8 cellular contexts compared by ENCODE assay signal in the genomic region with DNA sequence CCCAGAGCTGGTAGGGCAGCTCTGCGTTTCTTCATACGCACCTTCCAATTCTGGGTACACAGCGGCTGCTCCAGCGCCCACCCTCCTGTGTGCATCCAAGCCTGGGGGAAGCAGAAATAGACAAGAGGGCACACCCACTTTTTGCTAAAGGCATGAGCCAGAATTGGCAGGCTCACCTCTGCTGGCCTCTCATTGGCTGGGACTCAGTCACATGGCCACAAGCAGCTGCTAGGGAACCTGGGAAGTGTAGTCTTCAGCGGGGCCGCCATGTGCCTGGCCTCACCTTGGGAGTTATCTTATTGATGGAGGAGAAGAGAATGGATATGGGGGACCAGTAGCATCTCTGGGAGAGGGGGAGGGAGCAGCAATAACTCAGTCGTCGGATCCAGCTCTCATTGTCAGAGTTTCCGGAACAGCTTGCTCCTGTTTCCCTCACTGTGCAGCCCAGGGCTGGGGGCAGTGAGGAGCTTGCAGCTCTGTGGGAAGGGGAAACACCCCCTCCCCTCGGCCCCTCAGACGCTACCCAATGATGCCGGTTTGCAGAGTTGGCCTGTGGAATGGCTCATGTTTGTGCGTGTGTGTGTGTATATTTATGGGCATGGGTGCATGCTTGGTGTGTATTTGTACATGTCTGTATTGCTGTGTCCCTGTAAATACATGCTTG. TPM values are rescaled to one million over a fixed set of nuclear protein-coding genes. Genes with fewer than 3 reads are reported as not detected.
DNase-seq lines count a peak whose midpoint lies in the region; ATAC-seq, FAIRE-seq and TF ChIP-seq lines count a peak whose summit lies in the region.

No MANE protein-coding gene starts in this region.

- DNase-seq in A549 (ENCODE audit: low read depth in 1 of 2, low spot score in 1 of 2), result peak; percentile 74 to 87
- peak; percentile 99 for DNase-seq in GM19240 (ENCODE audit: insufficient read length, low spot score)
- peak; percentile 65 for DNase-seq in IMR-90
- peak; percentile 83 for DNase-seq in RKO (ENCODE audit: low spot score)
- peak; percentile 78 for DNase-seq in activated T-cell treated with anti-CD3 and anti-CD28 coated beads, Interleukin-2, amount 50 U/mL, for 24 hours
- peak; percentile 75 for DNase-seq in fibroblast of mammary gland (ENCODE audit: low read depth)
- peak; percentile 56 for DNase-seq in neuronal stem cell (ENCODE audit: low spot score)

- peak overlapping the region; percentile 23 for H3K27ac Mint-ChIP-seq in activated T-cell treated with anti-CD3 and anti-CD28 coated beads, Interleukin-2, amount 50 U/mL, for 24 hours

- no peak overlapping the region for H2BK5ac ChIP-seq in IMR-90 (ENCODE audit: low read depth, low read length, poor library complexity, severe bottlenecking)
- H2BK5ac ChIP-seq in neuronal stem cell (ENCODE audit: low read length), result no peak overlapping the region

- H4K91ac ChIP-seq in IMR-90 (ENCODE audit: insufficient read depth, low read depth, low read length) (no peak overlapping the region), neuronal stem cell (ENCODE audit: low read depth, low read length, poor library complexity) (no peak overlapping the region)

- peaks cover 12% of the 10 kb centered on the region; the same call in 1 of the 2 replicates for H4K20me1 ChIP-seq in IMR-90 (ENCODE audit: insufficient read depth, low read length)

- H2BK120ac ChIP-seq in IMR-90 (ENCODE audit: low read depth, low read length) (no peak overlapping the region), neuronal stem cell (ENCODE audit: low read depth, low read length) (no peak overlapping the region)

- H2AK9ac ChIP-seq in IMR-90 (replicated peaks; ENCODE audit: low read depth, low read length, poor library complexity), result peak overlapping the region; percentile 81

- no peak for TF ChIP-seq CTCF in A549 (IDR thresholded peaks at IDR 0.05)
- TF ChIP-seq CTCF in IMR-90 (conservative IDR thresholded peaks at IDR 0.05; ENCODE audit: low read depth, low read length), result no peak
- TF ChIP-seq CTCF in fibroblast of mammary gland (conservative IDR thresholded peaks at IDR 0.05; ENCODE audit: control insufficient read depth, insufficient read depth, low read depth, low read length), result no peak

- TF ChIP-seq POLR2A in A549 (IDR thresholded peaks at IDR 0.05; ENCODE audit: low read length) (no peak), IMR-90 (IDR thresholded peaks at IDR 0.05; ENCODE audit: low read depth, low read length) (no peak)

- no peak overlapping the region for H2BK15ac ChIP-seq in IMR-90 (ENCODE audit: low read depth, low read length)
- H2BK15ac ChIP-seq in neuronal stem cell (ENCODE audit: low read length), result no peak overlapping the region

- no peaks in the 10 kb centered on the region for H3K36me3 Mint-ChIP-seq in activated T-cell treated with anti-CD3 and anti-CD28 coated beads, Interleukin-2, amount 50 U/mL, for 24 hours (ENCODE audit: low read depth)

- no peaks in the 10 kb centered on the region for H3K9me3 Mint-ChIP-seq in activated T-cell treated with anti-CD3 and anti-CD28 coated beads, Interleukin-2, amount 50 U/mL, for 24 hours

- CTCF ChIA-PET in A549 (lab: Yijun Ruan, JAX), result interaction anchor here (1.0 to 6.7 kb wide), 8 partner anchors 17 to 535 kb away, joined by 3 to 80 read pairs (median 4); partner anchors contain the start of gene RPS19BP1
- CTCF ChIA-PET in IMR-90 (lab: Yijun Ruan, JAX), result no interaction called here

- no peak for TF ChIP-seq RAD21 in A549 (conservative IDR thresholded peaks at IDR 0.05 in 1 of 2, IDR thresholded peaks at IDR 0.05 in 1 of 2)
- TF ChIP-seq RAD21 in IMR-90 (IDR thresholded peaks at IDR 0.05; ENCODE audit: low read length), result no peak

- no peak for TF ChIP-seq EP300 in A549 (IDR thresholded peaks at IDR 0.05)

- POLR2A ChIA-PET in A549 (lab: Yijun Ruan, JAX) (interaction anchor here (1.2 to 1.4 kb wide), 2 partner anchors 12 to 30 kb away, joined by 3 to 4 read pairs; partner anchors contain the start of genes ATF4 and MIEF1), IMR-90 (lab: Charles Lee; ENCODE audit: unreplicated experiment) (no interaction called here)

- BruUV-seq in IMR-90 (replicated peaks; lab: Mats Ljungman, UMichigan), result no TSS peak

- H3K9me3 ChIP-seq in A549 (no peaks in the 10 kb centered on the region), IMR-90 (ENCODE audit: control insufficient read depth, insufficient read depth, low read length) (no peaks in the 10 kb centered on the region), neuronal stem cell (replicated peaks in 1 of 2; ENCODE audit: control insufficient read depth in 2 of 2, insufficient read depth in 1 of 2, low read depth in 1 of 2, low read length in 2 of 2) (no peaks in the 10 kb centered on the region)

- H3K14ac ChIP-seq in IMR-90 (replicated peaks; ENCODE audit: low read depth, low read length) (no peak overlapping the region), neuronal stem cell (ENCODE audit: low read length) (no peak overlapping the region)

- H3K79me1 ChIP-seq in IMR-90 (ENCODE audit: low read depth in 1 of 2, low read length in 2 of 2) (peaks cover 0 to 6% of the 10 kb centered on the region in 2 experiments; a peak in 1 of 4 replicates), neuronal stem cell (ENCODE audit: low read depth, low read length) (peaks cover 1% of the 10 kb centered on the region)

- H3K27me3 Mint-ChIP-seq in activated T-cell treated with anti-CD3 and anti-CD28 coated beads, Interleukin-2, amount 50 U/mL, for 24 hours, result no peaks in the 10 kb centered on the region

- no peak overlapping the region for H2BK12ac ChIP-seq in neuronal stem cell (ENCODE audit: low read length)

- peaks cover 18% of the 10 kb centered on the region for H3K9me1 ChIP-seq in IMR-90 (ENCODE audit: insufficient read depth, low read length)

- H2AK5ac ChIP-seq in IMR-90 (ENCODE audit: low read depth, low read length) (peak overlapping the region; percentile 15; the same call in 1 of the 2 replicates), neuronal stem cell (ENCODE audit: low read depth, low read length) (no peak overlapping the region)

- H3K23ac ChIP-seq in IMR-90 (ENCODE audit: low read depth, low read length), result no peak overlapping the region
- H3K23ac ChIP-seq in neuronal stem cell (ENCODE audit: low read depth, low read length, poor library complexity), result no peak overlapping the region

- no peaks in the 10 kb centered on the region for H3K36me3 ChIP-seq in IMR-90 (ENCODE audit: control insufficient read depth, insufficient read depth, low read length)
- H3K36me3 ChIP-seq in neuronal stem cell (replicated peaks in 1 of 2; ENCODE audit: control insufficient read depth in 2 of 2, insufficient read depth in 2 of 2, low read length in 2 of 2), result peaks cover 0 to 16% of the 10 kb centered on the region in 2 donors

- H2BK20ac ChIP-seq in IMR-90 (ENCODE audit: low read depth, low read length), result no peak overlapping the region

- FAIRE-seq in A549 (lab: Jason Lieb, UNC), result peak; percentile 39

- ATAC-seq in A549 (peak; percentile 88 to 96), IMR-90 (ENCODE audit: low read depth) (peak; percentile 79)

- no peak overlapping the region for H3K56ac ChIP-seq in IMR-90 (ENCODE audit: extremely low read depth, insufficient read depth, low read length)

- H4K5ac ChIP-seq in IMR-90 (ENCODE audit: low read depth, low read length), result no peak overlapping the region

- in situ Hi-C loops in IMR-90 (cut with MboI; ENCODE audit: low sequenced_read_pairs), result no loop called here

- H3K27me3 ChIP-seq in IMR-90 (ENCODE audit: control insufficient read depth, insufficient read depth, low read length) (no peaks in the 10 kb centered on the region), neuronal stem cell (ENCODE audit: control insufficient read depth in 3 of 3, insufficient read depth in 3 of 3, low read depth in 1 of 3, low read length in 3 of 3) (no peaks in the 10 kb centered on the region)

- H3K9ac ChIP-seq in IMR-90 (ENCODE audit: low read depth, low read length) (no peak overlapping the region), neuronal stem cell (ENCODE audit: low read depth, low read length, poor library complexity) (no peak overlapping the region)

- H3K4me1 ChIP-seq in A549 (no peaks in the 10 kb centered on the region), IMR-90 (ENCODE audit: control insufficient read depth, insufficient read depth, low read length) (peaks cover 8% of the 10 kb centered on the region), neuronal stem cell (ENCODE audit: control insufficient read depth in 2 of 2, insufficient read depth in 1 of 2, low read depth in 1 of 2, low read length in 2 of 2) (peaks cover 0 to 2% of the 10 kb centered on the region in 2 donors)

- WGBS in A549 (ENCODE audit: missing lambda C conversion rate), result 32% methylated on average over 10 of the region's 13 CpGs
- WGBS in IMR-90 (ENCODE audit: extremely low coverage in 2 of 2, insufficient read length in 1 of 2), 2 experiments, result 57% methylated on average over 5 of the region's 13 CpGs; no CpG with 5 or more reads in 1 of the 2 experiments
- no CpG with 5 or more reads among the region's 13 CpGs for WGBS in neuronal stem cell (ENCODE audit: extremely low coverage in 2 of 2, insufficient read length in 2 of 2, insufficient replicate concordance in 1 of 2), 2 donors

- no peak overlapping the region for H3K4me3 ChIP-seq in A549
- H3K4me3 ChIP-seq in IMR-90 (ENCODE audit: insufficient read depth, low read depth, low read length), result no peak overlapping the region
- no peak overlapping the region for H3K4me3 ChIP-seq in fibroblast of mammary gland (ENCODE audit: control insufficient read depth, low read depth, low read length)
- no peak overlapping the region for H3K4me3 ChIP-seq in neuronal stem cell (ENCODE audit: low read length in 2 of 2)

- dilution Hi-C loops in IMR-90 (cut with HindIII; ENCODE audit: low sequenced_read_pairs, unreplicated experiment), result no loop called here

- peaks cover 9% of the 10 kb centered on the region for H3K4me1 Mint-ChIP-seq in activated T-cell treated with anti-CD3 and anti-CD28 coated beads, Interleukin-2, amount 50 U/mL, for 24 hours (ENCODE audit: low read depth)

- H3K4me3 Mint-ChIP-seq in activated T-cell treated with anti-CD3 and anti-CD28 coated beads, Interleukin-2, amount 50 U/mL, for 24 hours, result no peak overlapping the region

- H3K27ac ChIP-seq in A549 (no peak overlapping the region), IMR-90 (ENCODE audit: insufficient read depth, low read length) (no peak overlapping the region), neuronal stem cell (replicated peaks; ENCODE audit: low read length) (no peak overlapping the region), temporal lobe (ENCODE audit: low read depth, low read length) (peak overlapping the region; percentile 66)

- H3K18ac ChIP-seq in IMR-90 (ENCODE audit: low read depth, low read length) (no peak overlapping the region), neuronal stem cell (ENCODE audit: low read length) (no peak overlapping the region)

- peak overlapping the region; percentile 85 for H2AFZ ChIP-seq in IMR-90 (replicated peaks; ENCODE audit: low read length, poor library complexity)
- peak overlapping the region; percentile 51 for H2AFZ ChIP-seq in neuronal stem cell (ENCODE audit: low read length)

- H3K4ac ChIP-seq in IMR-90 (ENCODE audit: low read depth, low read length) (no peak overlapping the region), neuronal stem cell (ENCODE audit: low read length) (no peak overlapping the region)

- intact Hi-C loops in IMR-90 (cut with micrococcal nuclease), result loop anchor here (10.0 kb wide), 2 partner anchors 55 to 315 kb away; no protein-coding TSS in a partner anchor

- H3K4me2 ChIP-seq in A549 (no peak overlapping the region), IMR-90 (ENCODE audit: low read depth, low read length) (no peak overlapping the region), neuronal stem cell (ENCODE audit: insufficient read depth, low read length, poor library complexity, severe bottlenecking) (no peak overlapping the region)

- H4K8ac ChIP-seq in IMR-90 (ENCODE audit: low read depth in 2 of 2, low read length in 2 of 2) (peak overlapping the region in 1 of 2 experiments; percentile 57; a peak in 2 of 4 replicates), neuronal stem cell (ENCODE audit: low read depth, low read length) (peak overlapping the region; percentile 7)

RNA-seq across cellular contexts. Expression of gene MIEF1, which starts 11.8 kb away (rescaled TPM):
- 19.8 and 20.5 TPM in 2 replicates for polyA plus RNA-seq in A549 (2011; rRNA removed)
- 13.3 and 16.3 TPM in 2 replicates for polyA plus RNA-seq in A549 (2012; cell fraction: cytosol; rRNA removed)
- polyA plus RNA-seq in A549 (2012; cell fraction: nucleus; rRNA removed), result 14.2 and 14.7 TPM in 2 replicates
- polyA plus RNA-seq in A549 (2017; fragmentation: RNase III; extraction: RNeasy Plus Mini Kit Qiagen cat#74134 plus additional on column Dnase treatment), result 18.8 to 19.9 TPM (median 19.3 TPM) in 3 replicates
- 26.4 TPM in 2 replicates for polyA minus RNA-seq in A549 (2011; rRNA and poly(A)+ RNA removed)
- 9.7 and 12.2 TPM in 2 replicates for total RNA-seq in IMR-90 (2012; rRNA removed)
- 15.0 and 16.9 TPM in 2 replicates for polyA plus RNA-seq in IMR-90 (2012; rRNA removed)
- 9.7 and 13.5 TPM in 2 replicates for polyA plus RNA-seq in IMR-90 (2012; cell fraction: cytosol; rRNA removed)
- 8.6 and 12.3 TPM in 2 replicates for polyA plus RNA-seq in IMR-90 (2012; cell fraction: nucleus; rRNA removed; ENCODE audit: low replicate concordance)
- polyA plus RNA-seq in neuronal stem cell (2013, experiment 1 of 2), result 27.3 TPM
- polyA plus RNA-seq in neuronal stem cell (2013, experiment 2 of 2), result 27.0 TPM
- 17.5 TPM for total RNA-seq in temporal lobe

RNA-seq across cellular contexts. Expression of gene ATF4, which starts 30.1 kb away (rescaled TPM):
- 557 and 593 TPM in 2 replicates for polyA plus RNA-seq in A549 (2011; rRNA removed)
- 431 and 472 TPM in 2 replicates for polyA plus RNA-seq in A549 (2012; cell fraction: cytosol; rRNA removed)
- polyA plus RNA-seq in A549 (2012; cell fraction: nucleus; rRNA removed), result 207 and 345 TPM in 2 replicates
- 242 to 249 TPM (median 242 TPM) in 3 replicates for polyA plus RNA-seq in A549 (2017; fragmentation: RNase III; extraction: RNeasy Plus Mini Kit Qiagen cat#74134 plus additional on column Dnase treatment)
- polyA minus RNA-seq in A549 (2011; rRNA and poly(A)+ RNA removed), result 170 and 220 TPM in 2 replicates
- total RNA-seq in IMR-90 (2012; rRNA removed), result 136 and 148 TPM in 2 replicates
- 662 and 949 TPM in 2 replicates for polyA plus RNA-seq in IMR-90 (2012; rRNA removed)
- 533 and 881 TPM in 2 replicates for polyA plus RNA-seq in IMR-90 (2012; cell fraction: cytosol; rRNA removed)
- 1,013 and 1,510 TPM in 2 replicates for polyA plus RNA-seq in IMR-90 (2012; cell fraction: nucleus; rRNA removed; ENCODE audit: low replicate concordance)
- polyA plus RNA-seq in neuronal stem cell (2013, experiment 1 of 2), result 261 TPM
- polyA plus RNA-seq in neuronal stem cell (2013, experiment 2 of 2), result 254 TPM
- total RNA-seq in temporal lobe, result 72.0 TPM

RNA-seq across cellular contexts. Expression of gene MGAT3, which starts 33.5 kb away (rescaled TPM):
- 0.62 and 0.65 TPM in 2 replicates for polyA plus RNA-seq in A549 (2011; rRNA removed)
- 0.63 and 1.1 TPM in 2 replicates for polyA plus RNA-seq in A549 (2012; cell fraction: cytosol; rRNA removed)
- polyA plus RNA-seq in A549 (2012; cell fraction: nucleus; rRNA removed), result 0.95 and 0.98 TPM in 2 replicates
- polyA plus RNA-seq in A549 (2017; fragmentation: RNase III; extraction: RNeasy Plus Mini Kit Qiagen cat#74134 plus additional on column Dnase treatment), result 0.64 to 0.84 TPM (median 0.70 TPM) in 3 replicates
- 0.58 and 0.70 TPM in 2 replicates for polyA minus RNA-seq in A549 (2011; rRNA and poly(A)+ RNA removed)
- 0.28 and 0.36 TPM in 2 replicates for total RNA-seq in IMR-90 (2012; rRNA removed)
- polyA plus RNA-seq in IMR-90 (2012; rRNA removed), result 1.1 TPM in 2 replicates
- 0.38 and 0.99 TPM in 2 replicates for polyA plus RNA-seq in IMR-90 (2012; cell fraction: cytosol; rRNA removed)
- 1.0 and 1.5 TPM in 2 replicates for polyA plus RNA-seq in IMR-90 (2012; cell fraction: nucleus; rRNA removed; ENCODE audit: low replicate concordance)
- 13.5 TPM for polyA plus RNA-seq in neuronal stem cell (2013, experiment 1 of 2)
- polyA plus RNA-seq in neuronal stem cell (2013, experiment 2 of 2), result 13.6 TPM
- 25.6 TPM for total RNA-seq in temporal lobe

RNA-seq across cellular contexts. Expression of gene RPS19BP1, which starts 42.3 kb away (rescaled TPM):
- polyA plus RNA-seq in A549 (2011; rRNA removed) (47.9 and 51.1 TPM in 2 replicates), A549 (2017; fragmentation: RNase III; extraction: RNeasy Plus Mini Kit Qiagen cat#74134 plus additional on column Dnase treatment) (71.8 to 74.0 TPM (median 72.0 TPM) in 3 replicates), IMR-90 (2012; rRNA removed) (95.4 and 117 TPM in 2 replicates)
- 148 and 162 TPM in 2 replicates for polyA plus RNA-seq in A549 (2012; cell fraction: cytosol; rRNA removed)
- 77.0 and 84.9 TPM in 2 replicates for polyA plus RNA-seq in A549 (2012; cell fraction: nucleus; rRNA removed)
- polyA minus RNA-seq in A549 (2011; rRNA and poly(A)+ RNA removed), result 8.1 and 8.3 TPM in 2 replicates
- total RNA-seq in IMR-90 (2012; rRNA removed) (33.0 and 33.6 TPM in 2 replicates), temporal lobe (31.7 TPM)
- polyA plus RNA-seq in IMR-90 (2012; cell fraction: cytosol; rRNA removed), result 117 and 206 TPM in 2 replicates
- 65.7 and 74.5 TPM in 2 replicates for polyA plus RNA-seq in IMR-90 (2012; cell fraction: nucleus; rRNA removed; ENCODE audit: low replicate concordance)
- 48.7 TPM for polyA plus RNA-seq in neuronal stem cell (2013, experiment 1 of 2)
- polyA plus RNA-seq in neuronal stem cell (2013, experiment 2 of 2), result 48.2 TPM

Comparison
In these comparisons a context has a peak if more than half of its experiments do, and no peak if none do; other contexts are left out.
1. RNA of gene MGAT3, which starts 33.5 kb away (total RNA-seq): 25.6 TPM in temporal lobe (single experiment); 0.28 to 0.36 TPM in IMR-90; every median in the first group is over 10 times any median in the second.
2. Peak in every context shown above with its lines, with median percentiles within 50 percentile points of each other: DNase-seq.